ENCODE assay signal across 1 cellular context in genomic region chr6:143397229-143398222, GRCh38.
A peak's percentile ranks its signal among the peaks of the same experiment; 100 is the strongest.
TF ChIP-seq lines count a peak whose summit lies in the region.

No MANE protein-coding gene starts in this region.

TF ChIP-seq in HepG2, 621 proteins besides CTCF, POLR2A, EP300 and RAD21 (continued from another document and continues in another):
- TF ChIP-seq, protein P1, sequence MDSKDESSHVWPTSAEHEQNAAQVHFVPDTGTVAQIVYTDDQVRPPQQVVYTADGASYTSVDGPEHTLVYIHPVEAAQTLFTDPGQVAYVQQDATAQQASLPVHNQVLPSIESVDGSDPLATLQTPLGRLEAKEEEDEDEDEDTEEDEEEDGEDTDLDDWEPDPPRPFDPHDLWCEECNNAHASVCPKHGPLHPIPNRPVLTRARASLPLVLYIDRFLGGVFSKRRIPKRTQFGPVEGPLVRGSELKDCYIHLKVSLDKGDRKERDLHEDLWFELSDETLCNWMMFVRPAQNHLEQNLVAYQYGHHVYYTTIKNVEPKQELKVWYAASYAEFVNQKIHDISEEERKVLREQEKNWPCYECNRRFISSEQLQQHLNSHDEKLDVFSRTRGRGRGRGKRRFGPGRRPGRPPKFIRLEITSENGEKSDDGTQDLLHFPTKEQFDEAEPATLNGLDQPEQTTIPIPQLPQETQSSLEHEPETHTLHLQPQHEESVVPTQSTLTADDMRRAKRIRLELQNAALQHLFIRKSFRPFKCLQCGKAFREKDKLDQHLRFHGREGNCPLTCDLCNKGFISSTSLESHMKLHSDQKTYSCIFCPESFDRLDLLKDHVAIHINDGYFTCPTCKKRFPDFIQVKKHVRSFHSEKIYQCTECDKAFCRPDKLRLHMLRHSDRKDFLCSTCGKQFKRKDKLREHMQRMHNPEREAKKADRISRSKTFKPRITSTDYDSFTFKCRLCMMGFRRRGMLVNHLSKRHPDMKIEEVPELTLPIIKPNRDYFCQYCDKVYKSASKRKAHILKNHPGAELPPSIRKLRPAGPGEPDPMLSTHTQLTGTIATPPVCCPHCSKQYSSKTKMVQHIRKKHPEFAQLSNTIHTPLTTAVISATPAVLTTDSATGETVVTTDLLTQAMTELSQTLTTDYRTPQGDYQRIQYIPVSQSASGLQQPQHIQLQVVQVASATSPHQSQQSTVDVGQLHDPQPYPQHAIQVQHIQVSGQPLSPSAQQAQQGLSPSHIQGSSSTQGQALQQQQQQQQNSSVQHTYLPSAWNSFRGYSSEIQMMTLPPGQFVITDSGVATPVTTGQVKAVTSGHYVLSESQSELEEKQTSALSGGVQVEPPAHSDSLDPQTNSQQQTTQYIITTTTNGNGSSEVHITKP (CRISPR knock-in tag; IDR thresholded peaks at IDR 0.05; ENCODE audit: low read depth), result peak; percentile 75; the same call in 1 of the 2 replicates
- TF ChIP-seq, protein P2, sequence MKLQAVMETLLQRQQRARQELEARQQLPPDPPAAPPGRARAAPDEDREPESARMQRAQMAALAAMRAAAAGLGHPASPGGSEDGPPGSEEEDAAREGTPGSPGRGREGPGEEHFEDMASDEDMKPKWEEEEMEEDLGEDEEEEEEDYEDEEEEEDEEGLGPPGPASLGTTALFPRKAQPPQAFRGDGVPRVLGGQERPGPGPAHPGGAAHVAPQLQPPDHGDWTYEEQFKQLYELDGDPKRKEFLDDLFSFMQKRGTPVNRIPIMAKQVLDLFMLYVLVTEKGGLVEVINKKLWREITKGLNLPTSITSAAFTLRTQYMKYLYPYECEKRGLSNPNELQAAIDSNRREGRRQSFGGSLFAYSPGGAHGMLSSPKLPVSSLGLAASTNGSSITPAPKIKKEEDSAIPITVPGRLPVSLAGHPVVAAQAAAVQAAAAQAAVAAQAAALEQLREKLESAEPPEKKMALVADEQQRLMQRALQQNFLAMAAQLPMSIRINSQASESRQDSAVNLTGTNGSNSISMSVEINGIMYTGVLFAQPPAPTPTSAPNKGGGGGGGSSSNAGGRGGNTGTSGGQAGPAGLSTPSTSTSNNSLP (IDR thresholded peaks at IDR 0.05; ENCODE audit: low read depth, low read length), result peak; percentile 92; the same call in 1 of the 2 replicates
- TF ChIP-seq ZMYM4 (CRISPR knock-in tag; IDR thresholded peaks at IDR 0.05) (peak; percentile 87), SMAD9 (CRISPR knock-in tag; IDR thresholded peaks at IDR 0.05) (no peak), SP1 (IDR thresholded peaks at IDR 0.05) (no peak), SP1 (CRISPR knock-in tag; IDR thresholded peaks at IDR 0.05) (no peak), SSRP1 (CRISPR knock-in tag; IDR thresholded peaks at IDR 0.05) (peak; percentile 53; the same call in 1 of the 2 replicates), KMT2A (CRISPR knock-in tag; IDR thresholded peaks at IDR 0.05) (no peak), ZNF136 (CRISPR knock-in tag; IDR thresholded peaks at IDR 0.05; ENCODE audit: low read depth) (no peak), RAD51 (IDR thresholded peaks at IDR 0.05; ENCODE audit: borderline replicate concordance) (no peak), ZNF12 (CRISPR knock-in tag; IDR thresholded peaks at IDR 0.05) (peak; percentile 45; the same call in 1 of the 2 replicates), HMGXB4 (CRISPR knock-in tag; IDR thresholded peaks at IDR 0.05; ENCODE audit: borderline replicate concordance in 1 of 2, low read depth in 1 of 2) (peak; percentile 36 to 41; a peak in 1 of 4 replicates), RBM39 (IDR thresholded peaks at IDR 0.05; ENCODE audit: low read depth, low read length, poor library complexity, severe bottlenecking) (no peak), ZNF484 (CRISPR knock-in tag; IDR thresholded peaks at IDR 0.05; ENCODE audit: borderline replicate concordance, low read depth) (no peak), ZNF790 (CRISPR knock-in tag; IDR thresholded peaks at IDR 0.05; ENCODE audit: borderline replicate concordance) (no peak), NPAS2 (CRISPR knock-in tag; IDR thresholded peaks at IDR 0.05; ENCODE audit: borderline replicate concordance) (no peak), ZNF616 (CRISPR knock-in tag; IDR thresholded peaks at IDR 0.05; ENCODE audit: low read depth) (no peak), CENPT (CRISPR knock-in tag; IDR thresholded peaks at IDR 0.05; ENCODE audit: low read depth) (no peak), PCBP1 (IDR thresholded peaks at IDR 0.05; ENCODE audit: borderline replicate concordance, low read depth, low read length) (no peak), TSC22D2 (CRISPR knock-in tag; IDR thresholded peaks at IDR 0.05; ENCODE audit: borderline replicate concordance) (no peak), ZNF670 (CRISPR knock-in tag; IDR thresholded peaks at IDR 0.05; ENCODE audit: borderline replicate concordance) (0 out of 2 replicates have a peak, but pooled peaks have one; percentile 44), CBX5 (CRISPR knock-in tag; IDR thresholded peaks at IDR 0.05; ENCODE audit: borderline replicate concordance) (peak; percentile 82; the same call in 1 of the 2 replicates), ZNF781 (CRISPR knock-in tag; IDR thresholded peaks at IDR 0.05; ENCODE audit: borderline replicate concordance, not compliant biosample characterization) (peak; percentile 76), ETS1 (CRISPR knock-in tag; IDR thresholded peaks at IDR 0.05) (no peak), MXI1 (IDR thresholded peaks at IDR 0.05; ENCODE audit: borderline replicate concordance, low read depth, low read length) (peak; percentile 74; the same call in 1 of the 3 replicates), TCF12 (IDR thresholded peaks at IDR 0.05) (no peak), TCF12 (CRISPR knock-in tag; IDR thresholded peaks at IDR 0.05) (no peak), CBX1 (IDR thresholded peaks at IDR 0.05; ENCODE audit: low read depth) (no peak), FOXA3 (CRISPR knock-in tag; IDR thresholded peaks at IDR 0.05) (peak; percentile 91), MBNL3 (CRISPR knock-in tag; conservative IDR thresholded peaks at IDR 0.05) (no peak), ZNF350 (CRISPR knock-in tag; IDR thresholded peaks at IDR 0.05; ENCODE audit: borderline replicate concordance, low read depth) (peak; percentile 53; the same call in 1 of the 2 replicates)
- TF ChIP-seq, protein P3, sequence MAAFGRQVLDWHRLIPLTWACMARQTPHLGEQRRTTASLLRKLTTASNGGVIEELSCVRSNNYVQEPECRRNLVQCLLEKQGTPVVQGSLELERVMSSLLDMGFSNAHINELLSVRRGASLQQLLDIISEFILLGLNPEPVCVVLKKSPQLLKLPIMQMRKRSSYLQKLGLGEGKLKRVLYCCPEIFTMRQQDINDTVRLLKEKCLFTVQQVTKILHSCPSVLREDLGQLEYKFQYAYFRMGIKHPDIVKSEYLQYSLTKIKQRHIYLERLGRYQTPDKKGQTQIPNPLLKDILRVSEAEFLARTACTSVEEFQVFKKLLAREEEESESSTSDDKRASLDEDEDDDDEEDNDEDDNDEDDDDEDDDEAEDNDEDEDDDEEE (CRISPR knock-in tag; IDR thresholded peaks at IDR 0.05), result 0 out of 2 replicates have a peak, but pooled peaks have one; percentile 33
- TF ChIP-seq, protein P4, sequence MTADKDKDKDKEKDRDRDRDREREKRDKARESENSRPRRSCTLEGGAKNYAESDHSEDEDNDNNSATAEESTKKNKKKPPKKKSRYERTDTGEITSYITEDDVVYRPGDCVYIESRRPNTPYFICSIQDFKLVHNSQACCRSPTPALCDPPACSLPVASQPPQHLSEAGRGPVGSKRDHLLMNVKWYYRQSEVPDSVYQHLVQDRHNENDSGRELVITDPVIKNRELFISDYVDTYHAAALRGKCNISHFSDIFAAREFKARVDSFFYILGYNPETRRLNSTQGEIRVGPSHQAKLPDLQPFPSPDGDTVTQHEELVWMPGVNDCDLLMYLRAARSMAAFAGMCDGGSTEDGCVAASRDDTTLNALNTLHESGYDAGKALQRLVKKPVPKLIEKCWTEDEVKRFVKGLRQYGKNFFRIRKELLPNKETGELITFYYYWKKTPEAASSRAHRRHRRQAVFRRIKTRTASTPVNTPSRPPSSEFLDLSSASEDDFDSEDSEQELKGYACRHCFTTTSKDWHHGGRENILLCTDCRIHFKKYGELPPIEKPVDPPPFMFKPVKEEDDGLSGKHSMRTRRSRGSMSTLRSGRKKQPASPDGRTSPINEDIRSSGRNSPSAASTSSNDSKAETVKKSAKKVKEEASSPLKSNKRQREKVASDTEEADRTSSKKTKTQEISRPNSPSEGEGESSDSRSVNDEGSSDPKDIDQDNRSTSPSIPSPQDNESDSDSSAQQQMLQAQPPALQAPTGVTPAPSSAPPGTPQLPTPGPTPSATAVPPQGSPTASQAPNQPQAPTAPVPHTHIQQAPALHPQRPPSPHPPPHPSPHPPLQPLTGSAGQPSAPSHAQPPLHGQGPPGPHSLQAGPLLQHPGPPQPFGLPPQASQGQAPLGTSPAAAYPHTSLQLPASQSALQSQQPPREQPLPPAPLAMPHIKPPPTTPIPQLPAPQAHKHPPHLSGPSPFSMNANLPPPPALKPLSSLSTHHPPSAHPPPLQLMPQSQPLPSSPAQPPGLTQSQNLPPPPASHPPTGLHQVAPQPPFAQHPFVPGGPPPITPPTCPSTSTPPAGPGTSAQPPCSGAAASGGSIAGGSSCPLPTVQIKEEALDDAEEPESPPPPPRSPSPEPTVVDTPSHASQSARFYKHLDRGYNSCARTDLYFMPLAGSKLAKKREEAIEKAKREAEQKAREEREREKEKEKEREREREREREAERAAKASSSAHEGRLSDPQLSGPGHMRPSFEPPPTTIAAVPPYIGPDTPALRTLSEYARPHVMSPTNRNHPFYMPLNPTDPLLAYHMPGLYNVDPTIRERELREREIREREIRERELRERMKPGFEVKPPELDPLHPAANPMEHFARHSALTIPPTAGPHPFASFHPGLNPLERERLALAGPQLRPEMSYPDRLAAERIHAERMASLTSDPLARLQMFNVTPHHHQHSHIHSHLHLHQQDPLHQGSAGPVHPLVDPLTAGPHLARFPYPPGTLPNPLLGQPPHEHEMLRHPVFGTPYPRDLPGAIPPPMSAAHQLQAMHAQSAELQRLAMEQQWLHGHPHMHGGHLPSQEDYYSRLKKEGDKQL (CRISPR knock-in tag; IDR thresholded peaks at IDR 0.05; ENCODE audit: low read depth), result peak; percentile 88
- TF ChIP-seq, protein P5, sequence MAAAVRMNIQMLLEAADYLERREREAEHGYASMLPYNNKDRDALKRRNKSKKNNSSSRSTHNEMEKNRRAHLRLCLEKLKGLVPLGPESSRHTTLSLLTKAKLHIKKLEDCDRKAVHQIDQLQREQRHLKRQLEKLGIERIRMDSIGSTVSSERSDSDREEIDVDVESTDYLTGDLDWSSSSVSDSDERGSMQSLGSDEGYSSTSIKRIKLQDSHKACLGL (CRISPR knock-in tag; IDR thresholded peaks at IDR 0.05), result no peak
- TF ChIP-seq, protein P6, sequence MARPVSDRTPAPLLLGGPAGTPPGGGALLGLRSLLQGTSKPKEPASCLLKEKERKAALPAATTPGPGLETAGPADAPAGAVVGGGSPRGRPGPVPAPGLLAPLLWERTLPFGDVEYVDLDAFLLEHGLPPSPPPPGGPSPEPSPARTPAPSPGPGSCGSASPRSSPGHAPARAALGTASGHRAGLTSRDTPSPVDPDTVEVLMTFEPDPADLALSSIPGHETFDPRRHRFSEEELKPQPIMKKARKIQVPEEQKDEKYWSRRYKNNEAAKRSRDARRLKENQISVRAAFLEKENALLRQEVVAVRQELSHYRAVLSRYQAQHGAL (CRISPR knock-in tag; IDR thresholded peaks at IDR 0.05; ENCODE audit: not compliant biosample characterization), result no peak
- TF ChIP-seq, protein P7, sequence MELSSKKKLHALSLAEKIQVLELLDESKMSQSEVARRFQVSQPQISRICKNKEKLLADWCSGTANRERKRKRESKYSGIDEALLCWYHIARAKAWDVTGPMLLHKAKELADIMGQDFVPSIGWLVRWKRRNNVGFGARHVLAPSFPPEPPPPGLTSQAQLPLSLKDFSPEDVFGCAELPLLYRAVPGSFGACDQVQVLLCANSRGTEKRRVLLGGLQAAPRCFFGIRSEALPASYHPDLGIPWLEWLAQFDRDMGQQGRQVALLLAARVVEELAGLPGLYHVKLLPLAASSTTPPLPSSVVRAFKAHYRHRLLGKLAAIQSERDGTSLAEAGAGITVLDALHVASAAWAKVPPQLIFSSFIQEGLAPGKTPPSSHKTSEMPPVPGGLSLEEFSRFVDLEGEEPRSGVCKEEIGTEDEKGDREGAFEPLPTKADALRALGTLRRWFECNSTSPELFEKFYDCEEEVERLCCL (CRISPR knock-in tag; IDR thresholded peaks at IDR 0.05; ENCODE audit: borderline replicate concordance), result no peak
- TF ChIP-seq, protein P8, sequence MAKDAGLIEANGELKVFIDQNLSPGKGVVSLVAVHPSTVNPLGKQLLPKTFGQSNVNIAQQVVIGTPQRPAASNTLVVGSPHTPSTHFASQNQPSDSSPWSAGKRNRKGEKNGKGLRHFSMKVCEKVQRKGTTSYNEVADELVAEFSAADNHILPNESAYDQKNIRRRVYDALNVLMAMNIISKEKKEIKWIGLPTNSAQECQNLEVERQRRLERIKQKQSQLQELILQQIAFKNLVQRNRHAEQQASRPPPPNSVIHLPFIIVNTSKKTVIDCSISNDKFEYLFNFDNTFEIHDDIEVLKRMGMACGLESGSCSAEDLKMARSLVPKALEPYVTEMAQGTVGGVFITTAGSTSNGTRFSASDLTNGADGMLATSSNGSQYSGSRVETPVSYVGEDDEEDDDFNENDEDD (CRISPR knock-in tag; IDR thresholded peaks at IDR 0.05; ENCODE audit: borderline replicate concordance), result no peak
- TF ChIP-seq, protein P9, sequence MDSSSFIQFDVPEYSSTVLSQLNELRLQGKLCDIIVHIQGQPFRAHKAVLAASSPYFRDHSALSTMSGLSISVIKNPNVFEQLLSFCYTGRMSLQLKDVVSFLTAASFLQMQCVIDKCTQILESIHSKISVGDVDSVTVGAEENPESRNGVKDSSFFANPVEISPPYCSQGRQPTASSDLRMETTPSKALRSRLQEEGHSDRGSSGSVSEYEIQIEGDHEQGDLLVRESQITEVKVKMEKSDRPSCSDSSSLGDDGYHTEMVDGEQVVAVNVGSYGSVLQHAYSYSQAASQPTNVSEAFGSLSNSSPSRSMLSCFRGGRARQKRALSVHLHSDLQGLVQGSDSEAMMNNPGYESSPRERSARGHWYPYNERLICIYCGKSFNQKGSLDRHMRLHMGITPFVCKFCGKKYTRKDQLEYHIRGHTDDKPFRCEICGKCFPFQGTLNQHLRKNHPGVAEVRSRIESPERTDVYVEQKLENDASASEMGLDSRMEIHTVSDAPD (CRISPR knock-in tag; IDR thresholded peaks at IDR 0.05), result peak; percentile 92
